In genomic region chr5:13976867-13977479, GRCh38 we compare ENCODE assay signal across 8 cellular contexts. TPM values are rescaled to one million over a fixed set of nuclear protein-coding genes. Genes with fewer than 3 reads are reported as not detected.
DNase-seq lines count a peak whose midpoint lies in the region; ATAC-seq, FAIRE-seq and TF ChIP-seq lines count a peak whose summit lies in the region.

No MANE protein-coding gene starts in this region.

- no peak overlapping the region for H3K27ac Mint-ChIP-seq in immature natural killer cell

- no peak overlapping the region for H3K4me3 ChIP-seq in SK-N-MC

- TF ChIP-seq CTCF in D721Med (IDR thresholded peaks at IDR 0.05; ENCODE audit: insufficient read depth, missing control alignments), result peak; percentile 69
- TF ChIP-seq CTCF in LNCAP (IDR thresholded peaks at IDR 0.05), result peak; percentile 70

- H3K4me3 Mint-ChIP-seq in immature natural killer cell, result no peak overlapping the region

- peak; percentile 81 for ATAC-seq in left ventricle myocardium superior
- no peak for ATAC-seq in GM19351 (IDR thresholded peaks at IDR 0.05; ENCODE audit: unreplicated experiment)

- H3K9me3 ChIP-seq in SK-N-MC (ENCODE audit: low read depth, low read length), result no peaks in the 10 kb centered on the region

- no peaks in the 10 kb centered on the region for H3K9me3 Mint-ChIP-seq in immature natural killer cell

- peaks cover 0 to 2% (median 1%) of the 10 kb centered on the region in 3 donors for H3K27me3 Mint-ChIP-seq in immature natural killer cell (ENCODE audit: low read depth in 3 of 3)

- FAIRE-seq in D721Med (lab: Jason Lieb, UNC), result no peak

- no peak overlapping the region for H3K27ac ChIP-seq in SK-N-MC

- no peak for DNase-seq in D721Med (ENCODE audit: insufficient read length, low spot score)
- DNase-seq in SK-N-MC (ENCODE audit: low read depth, low spot score), result peak; percentile 3
- no peak for DNase-seq in left ventricle myocardium superior
- DNase-seq in immature natural killer cell, result no peak
- DNase-seq in midbrain (lab: John Stamatoyannopoulos, UW), result no peak
- DNase-seq in activated naive CD4-positive, alpha-beta T cell (lab: John Stamatoyannopoulos, UW), result no peak

- H3K9ac ChIP-seq in SK-N-MC (ENCODE audit: insufficient read length), result no peak overlapping the region

- H3K4me1 Mint-ChIP-seq in immature natural killer cell, result no peaks in the 10 kb centered on the region

- no peaks in the 10 kb centered on the region for H3K36me3 Mint-ChIP-seq in immature natural killer cell

- no peaks in the 10 kb centered on the region for H3K36me3 ChIP-seq in SK-N-MC (ENCODE audit: insufficient read depth, low read length)

- intact Hi-C loops in left ventricle myocardium superior (cut with micrococcal nuclease), result no loop called here

RNA-seq across cellular contexts. Expression of gene DNAH5, which starts 32.5 kb away (rescaled TPM):
- 0.07 TPM for total RNA-seq in left ventricle myocardium superior
- not detected for polyA plus RNA-seq in immature natural killer cell
